Comparison of ENCODE assay signal across 18 cellular contexts in the genomic region with DNA sequence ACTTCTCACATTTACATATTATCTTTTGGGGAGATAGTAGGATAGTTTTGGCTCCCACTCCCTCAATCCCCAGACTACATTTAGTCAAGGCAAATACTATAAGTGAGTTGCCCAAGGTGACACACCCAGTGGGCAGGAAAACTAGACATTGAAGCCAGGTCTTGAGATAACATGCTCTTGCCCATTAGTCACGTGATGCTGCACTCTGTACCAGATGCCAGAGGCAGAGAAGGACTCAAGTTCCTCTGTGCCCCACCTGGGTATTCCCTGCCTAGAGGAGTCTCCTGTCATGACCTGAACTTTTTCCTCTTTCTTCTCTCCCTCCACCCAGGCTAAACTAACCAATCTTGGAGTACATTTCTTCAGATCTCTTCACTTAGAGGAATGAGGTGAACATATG.
A peak's percentile ranks its signal among the peaks of the same experiment; 100 is the strongest.
DNase-seq lines count a peak whose midpoint lies in the region; ATAC-seq, FAIRE-seq and TF ChIP-seq lines count a peak whose summit lies in the region.
"Had no signal": no experiment of that assay in that cellular context is flagged by ENCODE, and none has a peak within 500 bp of the region (broad histone marks: within the 10 kb centered on the region; RNA-seq: fewer than 3 reads in every experiment).

No MANE protein-coding gene starts in this region.

- H3K27ac ChIP-seq in right atrium auricular region (no peak overlapping the region), GM12878 (ENCODE audit: control insufficient read depth, insufficient read depth) (no peak overlapping the region), left lung (no peak overlapping the region)
- H3K27ac ChIP-seq: BLaER1, GM23248 had no signal

- intact Hi-C loops in left ventricle myocardium superior (cut with micrococcal nuclease) (no loop called here), GM12878 (cut with micrococcal nuclease; ENCODE audit: unreplicated experiment) (no loop called here), left lung (cut with DNase I) (no loop called here)
- intact Hi-C loops in activated CD4-positive, alpha-beta memory T cell treated with anti-CD3 and anti-CD28 coated beads for 36 hours (cut with micrococcal nuclease) = no loop called here

- no peak for TF ChIP-seq EP300 in GM12878 (IDR thresholded peaks at IDR 0.05; ENCODE audit: borderline replicate concordance in 1 of 2, control insufficient read depth in 1 of 2, low read depth in 2 of 2, low read length in 2 of 2)

- no TSS peak for BruUV-seq in GM12878 (replicated peaks; lab: Mats Ljungman, UMichigan)

- H3K9me3 ChIP-seq in right atrium auricular region (peaks cover 0 to 18% of the 10 kb centered on the region in 2 donors), GM12878 (replicated peaks; ENCODE audit: control insufficient read depth, insufficient read depth, low read length) (no peaks in the 10 kb centered on the region), left lung (peaks cover 0 to 10% of the 10 kb centered on the region in 2 donors)

- no peak for DNase-seq in left ventricle myocardium superior
- no peak for DNase-seq in right atrium auricular region (ENCODE audit: low spot score)
- no peak for DNase-seq in GM12878 (ENCODE audit: low read depth, low spot score)
- no peak for DNase-seq in left lung
- DNase-seq in chondrocyte (ENCODE audit: low spot score) = no peak
- DNase-seq in activated CD4-positive, alpha-beta memory T cell treated with anti-CD3 and anti-CD28 coated beads for 36 hours = no peak
- DNase-seq in activated T-cell treated with anti-CD3 and anti-CD28 coated beads, Interleukin-2, amount 50 U/mL, for 1 hour = no peak
- DNase-seq: 8988T; CD4-positive, alpha-beta memory T cell; DMS53; DND-41; EL; GM23248; HCEC 1CT had no signal

- H3K4me1 ChIP-seq in right atrium auricular region (no peaks in the 10 kb centered on the region), GM12878 (ENCODE audit: control insufficient read depth, insufficient read depth, low read length) (no peaks in the 10 kb centered on the region), left lung (no peaks in the 10 kb centered on the region)
- H3K4me1 ChIP-seq: BLaER1 had no signal

- H3K27ac Mint-ChIP-seq in chondrocyte (ENCODE audit: unreplicated experiment) = no peak overlapping the region
- no peak overlapping the region for H3K27ac Mint-ChIP-seq in activated CD4-positive, alpha-beta memory T cell treated with anti-CD3 and anti-CD28 coated beads for 36 hours
- H3K27ac Mint-ChIP-seq: CD14-positive monocyte; CD4-positive, alpha-beta memory T cell had no signal

- no peaks in the 10 kb centered on the region for H3K4me1 Mint-ChIP-seq in chondrocyte (ENCODE audit: low read depth)
- H3K4me1 Mint-ChIP-seq in activated CD4-positive, alpha-beta memory T cell treated with anti-CD3 and anti-CD28 coated beads for 36 hours (ENCODE audit: low read depth) = no peaks in the 10 kb centered on the region
- H3K4me1 Mint-ChIP-seq: CD14-positive monocyte; CD4-positive, alpha-beta memory T cell had no signal

- no peak for TF ChIP-seq RAD21 in GM12878 (IDR thresholded peaks at IDR 0.05; ENCODE audit: insufficient read depth, low read depth, low read length)

- POLR2A ChIA-PET in GM12878 (lab: Charles Lee) = no interaction called here
- POLR2A ChIA-PET in activated CD4-positive, alpha-beta memory T cell treated with anti-CD3 and anti-CD28 coated beads for 36 hours (lab: Charles Lee) = no interaction called here

- in situ Hi-C loops in GM12878 (cut with MboI) = no loop called here

- no peak overlapping the region for H3K4me3 Mint-ChIP-seq in chondrocyte (ENCODE audit: unreplicated experiment)
- no peak overlapping the region for H3K4me3 Mint-ChIP-seq in activated CD4-positive, alpha-beta memory T cell treated with anti-CD3 and anti-CD28 coated beads for 36 hours
- H3K4me3 Mint-ChIP-seq: CD14-positive monocyte; CD4-positive, alpha-beta memory T cell had no signal

- TF ChIP-seq CTCF in right atrium auricular region (IDR thresholded peaks at IDR 0.05) (no peak), GM12878 (IDR thresholded peaks at IDR 0.05 in 2 of 3, conservative IDR thresholded peaks at IDR 0.05 in 1 of 3; ENCODE audit: control insufficient read depth in 2 of 3, extremely low read depth in 1 of 3, insufficient read depth in 1 of 3, low read depth in 3 of 3, low read length in 3 of 3) (no peak), left lung (IDR thresholded peaks at IDR 0.05) (no peak), chondrocyte (IDR thresholded peaks at IDR 0.05) (no peak)

- 47% methylated on average over 1 of the region's 1 CpG for WGBS in GM12878 (ENCODE audit: insufficient coverage, insufficient replicate concordance, low lambda C conversion rate, missing lambda C conversion rate)

- H3K9me3 Mint-ChIP-seq in chondrocyte (ENCODE audit: low read depth) = peaks cover 18% of the 10 kb centered on the region
- peaks cover 5% of the 10 kb centered on the region for H3K9me3 Mint-ChIP-seq in activated CD4-positive, alpha-beta memory T cell treated with anti-CD3 and anti-CD28 coated beads for 36 hours

- H3K27me3 Mint-ChIP-seq in chondrocyte (ENCODE audit: low read depth) = peaks cover 17% of the 10 kb centered on the region
- H3K27me3 Mint-ChIP-seq in activated CD4-positive, alpha-beta memory T cell treated with anti-CD3 and anti-CD28 coated beads for 36 hours = no peaks in the 10 kb centered on the region

- no peaks in the 10 kb centered on the region for H3K36me3 ChIP-seq in right atrium auricular region
- no peaks in the 10 kb centered on the region for H3K36me3 ChIP-seq in GM12878 (ENCODE audit: control insufficient read depth in 2 of 2, insufficient read depth in 2 of 2, low read length in 1 of 2)
- no peaks in the 10 kb centered on the region for H3K36me3 ChIP-seq in left lung
- H3K36me3 ChIP-seq: BLaER1 had no signal

- SMC1A ChIA-PET in GM12878 (lab: Charles Lee; ENCODE audit: uncharacterized antibody, unreplicated experiment) = no interaction called here

- RAD21 ChIA-PET in GM12878 (lab: Charles Lee; ENCODE audit: unreplicated experiment) = no interaction called here

- H3K4me2 ChIP-seq in GM12878 (ENCODE audit: control insufficient read depth, insufficient read depth) = no peak overlapping the region
- H3K4me2 ChIP-seq: BLaER1 had no signal

- H3K79me2 ChIP-seq in GM12878 (ENCODE audit: control insufficient read depth, insufficient read depth, low read length) = no peaks in the 10 kb centered on the region

- no peak overlapping the region for H3K9ac ChIP-seq in GM12878 (ENCODE audit: control insufficient read depth, insufficient read depth, low read length)
- H3K9ac ChIP-seq: BLaER1, GM23248 had no signal

- H3K36me3 Mint-ChIP-seq in chondrocyte (ENCODE audit: low read depth) = no peaks in the 10 kb centered on the region
- no peaks in the 10 kb centered on the region for H3K36me3 Mint-ChIP-seq in activated CD4-positive, alpha-beta memory T cell treated with anti-CD3 and anti-CD28 coated beads for 36 hours
- H3K36me3 Mint-ChIP-seq: CD14-positive monocyte; CD4-positive, alpha-beta memory T cell had no signal

- no peak for FAIRE-seq in GM12878 (lab: Jason Lieb, UNC)
- FAIRE-seq: GM12892, GM18507 had no signal

- H3K4me3 ChIP-seq in right atrium auricular region (no peak overlapping the region), GM12878 (no peak overlapping the region), left lung (no peak overlapping the region)
- H3K4me3 ChIP-seq: BLaER1, GM23248 had no signal

- CTCF ChIA-PET in GM12878 (lab: Yijun Ruan, JAX) = no interaction called here
- CTCF ChIA-PET in activated CD4-positive, alpha-beta memory T cell treated with anti-CD3 and anti-CD28 coated beads for 36 hours (lab: Charles Lee) = no interaction called here

- ATAC-seq in left ventricle myocardium superior (peak; percentile 29), GM12878 (no peak), left lung (peak; percentile 81)

- H3K27me3 ChIP-seq in right atrium auricular region (no peaks in the 10 kb centered on the region), GM12878 (replicated peaks in 1 of 2; ENCODE audit: control insufficient read depth in 2 of 2, insufficient read depth in 2 of 2, low read length in 1 of 2) (no peaks in the 10 kb centered on the region), left lung (no peaks in the 10 kb centered on the region)
- H3K27me3 ChIP-seq: BLaER1 had no signal

- no peaks in the 10 kb centered on the region for H4K20me1 ChIP-seq in GM12878 (ENCODE audit: control insufficient read depth, insufficient read depth)
- H4K20me1 ChIP-seq: BLaER1 had no signal

- H2AFZ ChIP-seq in GM12878 (ENCODE audit: control insufficient read depth, low read depth, low read length) = no peak overlapping the region
- H2AFZ ChIP-seq: GM23248 had no signal

- no peak for TF ChIP-seq POLR2A in GM12878 (IDR thresholded peaks at IDR 0.05; ENCODE audit: low read depth, low read length)

TF ChIP-seq in GM12878, 131 proteins besides CTCF, POLR2A, EP300 and RAD21 (continues in another document):
- TF ChIP-seq, protein P1, sequence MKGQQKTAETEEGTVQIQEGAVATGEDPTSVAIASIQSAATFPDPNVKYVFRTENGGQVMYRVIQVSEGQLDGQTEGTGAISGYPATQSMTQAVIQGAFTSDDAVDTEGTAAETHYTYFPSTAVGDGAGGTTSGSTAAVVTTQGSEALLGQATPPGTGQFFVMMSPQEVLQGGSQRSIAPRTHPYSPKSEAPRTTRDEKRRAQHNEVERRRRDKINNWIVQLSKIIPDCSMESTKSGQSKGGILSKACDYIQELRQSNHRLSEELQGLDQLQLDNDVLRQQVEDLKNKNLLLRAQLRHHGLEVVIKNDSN (IDR thresholded peaks at IDR 0.05; ENCODE audit: borderline replicate concordance, extremely low read length, insufficient read depth, low read depth, low read length) = peak; percentile 23
- TF ChIP-seq, protein P2, sequence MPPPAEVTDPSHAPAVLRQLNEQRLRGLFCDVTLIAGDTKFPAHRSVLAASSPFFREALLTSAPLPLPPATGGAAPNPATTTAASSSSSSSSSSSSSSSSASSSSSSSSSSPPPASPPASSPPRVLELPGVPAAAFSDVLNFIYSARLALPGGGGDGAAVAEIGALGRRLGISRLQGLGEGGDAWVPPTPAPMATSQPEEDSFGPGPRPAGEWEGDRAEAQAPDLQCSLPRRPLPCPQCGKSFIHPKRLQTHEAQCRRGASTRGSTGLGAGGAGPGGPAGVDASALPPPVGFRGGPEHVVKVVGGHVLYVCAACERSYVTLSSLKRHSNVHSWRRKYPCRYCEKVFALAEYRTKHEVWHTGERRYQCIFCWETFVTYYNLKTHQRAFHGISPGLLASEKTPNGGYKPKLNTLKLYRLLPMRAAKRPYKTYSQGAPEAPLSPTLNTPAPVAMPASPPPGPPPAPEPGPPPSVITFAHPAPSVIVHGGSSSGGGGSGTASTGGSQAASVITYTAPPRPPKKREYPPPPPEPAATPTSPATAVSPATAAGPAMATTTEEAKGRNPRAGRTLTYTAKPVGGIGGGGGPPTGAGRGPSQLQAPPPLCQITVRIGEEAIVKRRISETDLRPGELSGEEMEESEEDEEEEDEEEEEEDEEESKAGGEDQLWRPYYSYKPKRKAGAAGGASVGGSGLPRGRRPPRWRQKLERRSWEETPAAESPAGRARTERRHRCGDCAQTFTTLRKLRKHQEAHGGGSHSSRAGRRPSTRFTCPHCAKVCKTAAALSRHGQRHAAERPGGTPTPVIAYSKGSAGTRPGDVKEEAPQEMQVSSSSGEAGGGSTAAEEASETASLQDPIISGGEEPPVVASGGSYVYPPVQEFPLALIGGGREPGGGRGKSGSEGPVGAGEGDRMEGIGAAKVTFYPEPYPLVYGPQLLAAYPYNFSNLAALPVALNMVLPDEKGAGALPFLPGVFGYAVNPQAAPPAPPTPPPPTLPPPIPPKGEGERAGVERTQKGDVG (CRISPR knock-in tag; IDR thresholded peaks at IDR 0.05) = no peak
